1 cellular context compared by ENCODE assay signal in genomic region chr17:75610103-75610984, GRCh38.
TF ChIP-seq lines count a peak whose summit lies in the region.

No MANE protein-coding gene starts in this region.

TF ChIP-seq in HepG2, 621 proteins besides CTCF, POLR2A, EP300 and RAD21 (continues in another document):
- TF ChIP-seq CENPT (CRISPR knock-in tag; IDR thresholded peaks at IDR 0.05; ENCODE audit: low read depth) (0 out of 2 replicates have a peak, but pooled peaks have one; percentile 32), NCOR1 (IDR thresholded peaks at IDR 0.05; ENCODE audit: borderline replicate concordance, low read length) (peak; percentile 91), REPIN1 (CRISPR knock-in tag; IDR thresholded peaks at IDR 0.05; ENCODE audit: borderline replicate concordance, low read depth) (peak; percentile 55; the same call in 1 of the 2 replicates), MBNL3 (CRISPR knock-in tag; conservative IDR thresholded peaks at IDR 0.05) (no peak), ZBTB25 (CRISPR knock-in tag; IDR thresholded peaks at IDR 0.05) (no peak), DMAP1 (CRISPR knock-in tag; IDR thresholded peaks at IDR 0.05) (peak; percentile 49; the same call in 1 of the 2 replicates), ZFY (CRISPR knock-in tag; IDR thresholded peaks at IDR 0.05) (peak; percentile 48; the same call in 1 of the 2 replicates), TCF7 (IDR thresholded peaks at IDR 0.05; ENCODE audit: low read depth) (no peak; the same call in 1 of the 2 replicates), ATF2 (CRISPR knock-in tag; IDR thresholded peaks at IDR 0.05) (no peak), PAXIP1 (CRISPR knock-in tag; conservative IDR thresholded peaks at IDR 0.05) (peak; percentile 82), ZNF33A (CRISPR knock-in tag; IDR thresholded peaks at IDR 0.05; ENCODE audit: borderline replicate concordance) (no peak), KDM6A (CRISPR knock-in tag; IDR thresholded peaks at IDR 0.05; ENCODE audit: low read depth) (peak; percentile 70), HBP1 (CRISPR knock-in tag; IDR thresholded peaks at IDR 0.05; ENCODE audit: low read depth) (peak; percentile 55; the same call in 1 of the 2 replicates), ZFP91 (CRISPR knock-in tag; IDR thresholded peaks at IDR 0.05; ENCODE audit: borderline replicate concordance) (peak; percentile 64; the same call in 1 of the 2 replicates), ZNF710 (CRISPR knock-in tag; IDR thresholded peaks at IDR 0.05; ENCODE audit: borderline replicate concordance) (0 out of 2 replicates have a peak, but pooled peaks have one; percentile 35), ZNF512B (CRISPR knock-in tag; IDR thresholded peaks at IDR 0.05; ENCODE audit: borderline replicate concordance) (no peak; the same call in 1 of the 2 replicates), ZNF280B (CRISPR knock-in tag; IDR thresholded peaks at IDR 0.05; ENCODE audit: borderline replicate concordance) (no peak), HOXA7 (CRISPR knock-in tag; IDR thresholded peaks at IDR 0.05) (no peak), ZNF609 (CRISPR knock-in tag; IDR thresholded peaks at IDR 0.05; ENCODE audit: borderline replicate concordance) (no peak), SOX6 (IDR thresholded peaks at IDR 0.05) (no peak), SOX6 (CRISPR knock-in tag; IDR thresholded peaks at IDR 0.05) (peak; percentile 39; the same call in 1 of the 2 replicates), SAP130 (CRISPR knock-in tag; IDR thresholded peaks at IDR 0.05; ENCODE audit: low read depth) (peak; percentile 60), BORCS8-MEF2B (CRISPR knock-in tag; IDR thresholded peaks at IDR 0.05) (0 out of 2 replicates have a peak, but pooled peaks have one; percentile 32)
